ENCODE assay signal across 1 cellular context in genomic region chr4:185794637-185795036, GRCh38.
TF ChIP-seq lines count a peak whose summit lies in the region.

No MANE protein-coding gene starts in this region.

TF ChIP-seq in IMR-90, 13 proteins besides CTCF, POLR2A, EP300 and RAD21 (continued from another document):
- TF ChIP-seq USF2 (IDR thresholded peaks at IDR 0.05; ENCODE audit: low read depth, low read length) (no peak), SMC3 (IDR thresholded peaks at IDR 0.05; ENCODE audit: low read depth, low read length) (no peak), ELK1 (IDR thresholded peaks at IDR 0.05; ENCODE audit: borderline replicate concordance, low read depth, low read length) (no peak)
